ENCODE assay signal across 9 cellular contexts in the genomic region with DNA sequence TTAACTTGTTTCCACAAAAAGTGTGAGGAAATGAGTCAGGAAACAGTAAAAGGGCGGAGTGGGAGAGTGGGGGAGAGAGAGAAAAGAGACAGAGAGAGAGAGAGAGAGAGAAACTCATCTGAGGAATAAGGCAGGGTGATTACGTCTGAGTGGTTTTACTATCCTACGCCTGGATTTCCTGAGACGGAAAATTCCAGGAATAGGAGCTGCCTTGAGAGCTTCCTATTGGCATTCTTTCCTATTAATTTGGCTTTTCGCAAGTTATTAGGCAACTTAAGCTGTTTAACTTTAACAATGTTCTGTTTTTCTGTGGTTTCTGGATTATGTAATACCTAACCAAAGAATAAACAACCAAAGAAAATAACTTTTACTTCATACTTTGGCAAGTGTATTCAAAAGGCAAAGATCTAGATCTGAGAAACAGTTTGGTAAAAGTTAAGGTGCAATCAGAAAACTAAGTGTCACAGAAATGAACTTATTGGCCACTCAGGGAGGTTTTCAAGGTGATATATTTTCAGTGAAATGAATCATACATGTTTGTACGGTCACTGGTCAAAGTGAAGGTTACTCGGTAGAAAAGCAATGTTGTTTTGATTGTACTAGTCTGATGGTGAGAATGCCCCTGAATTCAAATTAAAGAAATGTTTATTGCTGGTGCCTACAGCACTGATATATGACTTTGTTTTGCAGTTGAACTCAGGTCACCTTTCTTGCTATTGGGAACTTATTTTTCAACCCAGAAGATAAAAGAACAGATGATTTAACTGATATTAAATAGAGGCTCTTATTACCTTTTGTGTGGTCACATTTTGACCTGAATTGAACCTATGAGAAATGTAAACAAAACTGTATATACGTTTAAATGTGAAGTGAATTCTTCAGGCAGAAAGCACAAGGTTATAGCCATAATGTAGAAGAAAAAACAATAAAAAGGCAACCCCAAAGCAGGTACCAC. TPM values are rescaled to one million over a fixed set of nuclear protein-coding genes. Genes with fewer than 3 reads are reported as not detected.
A peak's percentile ranks its signal among the peaks of the same experiment; 100 is the strongest.
DNase-seq lines count a peak whose midpoint lies in the region; ATAC-seq and TF ChIP-seq lines count a peak whose summit lies in the region.
"Had no signal": no experiment of that assay in that cellular context is flagged by ENCODE, and none has a peak within 500 bp of the region (broad histone marks: within the 10 kb centered on the region; RNA-seq: fewer than 3 reads in every experiment).

No MANE protein-coding gene starts in this region.

- peak overlapping the region; percentile 43; the same call in 1 of the 2 replicates for H2AFZ ChIP-seq in GM23338

- no peaks in the 10 kb centered on the region for H3K79me2 ChIP-seq in GM23338 (replicated peaks; ENCODE audit: insufficient read depth)

- H3K27me3 ChIP-seq in GM23338 (ENCODE audit: insufficient read depth): no peaks in the 10 kb centered on the region
- no peaks in the 10 kb centered on the region for H3K27me3 ChIP-seq in brain microvascular endothelial cell (replicated peaks)
- H3K27me3 ChIP-seq in liver (ENCODE audit: control insufficient read depth in 4 of 4, insufficient read depth in 4 of 4, low read length in 3 of 4): no peaks in the 10 kb centered on the region
- no peaks in the 10 kb centered on the region for H3K27me3 ChIP-seq in upper lobe of left lung
- peaks cover 4% of the 10 kb centered on the region; the same call in 1 of the 2 replicates for H3K27me3 ChIP-seq in BE2C
- H3K27me3 ChIP-seq: SJSA1 had no signal

- no peak overlapping the region for H3K27ac Mint-ChIP-seq in GM23338

- 5% methylated on average over 8 of the region's 8 CpGs for WGBS in liver
- WGBS in upper lobe of left lung, 2 donors: 8 to 13% methylated on average over 8 of the region's 8 CpGs

- 0 out of 3 replicates have a peak, but pooled peaks cover 4% of the 10 kb centered on the region for H3K36me3 Mint-ChIP-seq in GM23338 (ENCODE audit: low read depth)

- H3K27ac ChIP-seq in GM23338 (ENCODE audit: low read depth) (no peak overlapping the region), brain microvascular endothelial cell (peak overlapping the region; percentile 12), liver (ENCODE audit: low read depth in 1 of 2, low read length in 2 of 2) (peak overlapping the region; percentile 88 to 93), upper lobe of left lung (peak overlapping the region; percentile 73 to 88 (median 80))
- H3K27ac ChIP-seq: SJSA1 had no signal

- peaks cover 8% of the 10 kb centered on the region; the same call in 2 of the 3 replicates for H3K9me3 Mint-ChIP-seq in GM23338

- H3K9me3 ChIP-seq in liver (ENCODE audit: control insufficient read depth in 4 of 4, low read length in 3 of 4) (no peaks in the 10 kb centered on the region), upper lobe of left lung (no peaks in the 10 kb centered on the region), BE2C (no peaks in the 10 kb centered on the region)
- H3K9me3 ChIP-seq: SJSA1 had no signal

- no peak for TF ChIP-seq CTCF in GM23338 (conservative IDR thresholded peaks at IDR 0.05; ENCODE audit: low read depth in 2 of 2)
- TF ChIP-seq CTCF in brain microvascular endothelial cell (IDR thresholded peaks at IDR 0.05; ENCODE audit: low read depth, low read length, missing control alignments): no peak
- no peak for TF ChIP-seq CTCF in liver (IDR thresholded peaks at IDR 0.05; ENCODE audit: low read depth, low read length, missing input control)
- TF ChIP-seq CTCF in upper lobe of left lung (IDR thresholded peaks at IDR 0.05): no peak
- TF ChIP-seq CTCF in BE2C (IDR thresholded peaks at IDR 0.05; ENCODE audit: low read depth, low read length): no peak

- no peak overlapping the region for H3K4me2 ChIP-seq in GM23338

- no peaks in the 10 kb centered on the region for H4K20me1 ChIP-seq in GM23338 (replicated peaks; ENCODE audit: insufficient read depth)

- H3K27me3 Mint-ChIP-seq in GM23338 (ENCODE audit: insufficient read depth, low read depth, poor library complexity): peaks cover 3% of the 10 kb centered on the region

- H3K36me3 ChIP-seq in GM23338 (ENCODE audit: insufficient read depth): no peaks in the 10 kb centered on the region
- no peaks in the 10 kb centered on the region for H3K36me3 ChIP-seq in brain microvascular endothelial cell (replicated peaks)
- H3K36me3 ChIP-seq in liver (ENCODE audit: control insufficient read depth in 4 of 4, insufficient read depth in 3 of 4, low read depth in 1 of 4, low read length in 3 of 4): no peaks in the 10 kb centered on the region
- no peaks in the 10 kb centered on the region for H3K36me3 ChIP-seq in upper lobe of left lung
- no peaks in the 10 kb centered on the region for H3K36me3 ChIP-seq in BE2C
- H3K36me3 ChIP-seq: SJSA1 had no signal

- H3K4me1 ChIP-seq in GM23338 (ENCODE audit: insufficient read depth): peaks cover 16% of the 10 kb centered on the region
- peaks cover 10 to 36% (median 18%) of the 10 kb centered on the region in 4 donors for H3K4me1 ChIP-seq in liver (ENCODE audit: control insufficient read depth in 4 of 4, insufficient read depth in 4 of 4, low read length in 3 of 4)
- H3K4me1 ChIP-seq in upper lobe of left lung: peaks cover 27 to 43% (median 40%) of the 10 kb centered on the region in 4 donors
- H3K4me1 ChIP-seq in BE2C: no peaks in the 10 kb centered on the region

- no peak overlapping the region; the same call in 2 of the 3 replicates for H3K4me3 Mint-ChIP-seq in GM23338

- no peaks in the 10 kb centered on the region for H3F3A ChIP-seq in GM23338 (replicated peaks; ENCODE audit: low read depth)

- peaks cover 10% of the 10 kb centered on the region; the same call in 2 of the 3 replicates for H3K4me1 Mint-ChIP-seq in GM23338

- peak overlapping the region; percentile 47 to 92 for H3K9ac ChIP-seq in liver (ENCODE audit: low read depth in 1 of 2, low read length in 2 of 2)

- in situ Hi-C loops in brain microvascular endothelial cell (cut with HindIII; ENCODE audit: low pct_ligation_motif_present, low sequenced_read_pairs): no loop called here

- TF ChIP-seq POLR2A in upper lobe of left lung (IDR thresholded peaks at IDR 0.05): peak in 1 of 4 donors; percentile 7

- TF ChIP-seq RAD21 in liver (IDR thresholded peaks at IDR 0.05): peak; percentile 29 to 54

- peak; percentile 37; the same call in 1 of the 3 replicates for ATAC-seq in GM23338
- peak; percentile 83 to 95 for ATAC-seq in upper lobe of left lung (ENCODE audit: low FRiP score in 2 of 2)

- H3K9me2 ChIP-seq in GM23338 (ENCODE audit: insufficient read depth): no peaks in the 10 kb centered on the region; the same call in 1 of the 2 replicates

- peak; percentile 62 for DNase-seq in Daoy (ENCODE audit: low read depth)
- peak; percentile 12 for DNase-seq in GM23338 (ENCODE audit: low spot score)
- peak; percentile 46 for DNase-seq in NCI-H748 (lab: John Stamatoyannopoulos, UW; ENCODE audit: unreplicated experiment)
- DNase-seq in brain microvascular endothelial cell: peak; percentile 48
- no peak for DNase-seq in upper lobe of left lung
- DNase-seq in BE2C: no peak
- no peak for DNase-seq in NCI-H526 (lab: John Stamatoyannopoulos, UW)

- peak in 3 of 4 donors; percentile 21 to 85 (median 59) for TF ChIP-seq EP300 in upper lobe of left lung (IDR thresholded peaks at IDR 0.05)

- H3K4me3 ChIP-seq in GM23338 (no peak overlapping the region), brain microvascular endothelial cell (ENCODE audit: low read depth, low read length) (no peak overlapping the region), liver (ENCODE audit: low read depth in 1 of 3, low read length in 3 of 3) (peak overlapping the region in 2 of 3 donors; percentile 18 to 26), upper lobe of left lung (peak overlapping the region in 3 of 4 donors; percentile 1 to 17 (median 9)), BE2C (ENCODE audit: low read depth, low read length) (no peak overlapping the region)
- H3K4me3 ChIP-seq: SJSA1 had no signal

TF ChIP-seq in liver, 16 proteins besides CTCF, POLR2A, EP300 and RAD21 (continues in another document):
- TF ChIP-seq, protein P1, sequence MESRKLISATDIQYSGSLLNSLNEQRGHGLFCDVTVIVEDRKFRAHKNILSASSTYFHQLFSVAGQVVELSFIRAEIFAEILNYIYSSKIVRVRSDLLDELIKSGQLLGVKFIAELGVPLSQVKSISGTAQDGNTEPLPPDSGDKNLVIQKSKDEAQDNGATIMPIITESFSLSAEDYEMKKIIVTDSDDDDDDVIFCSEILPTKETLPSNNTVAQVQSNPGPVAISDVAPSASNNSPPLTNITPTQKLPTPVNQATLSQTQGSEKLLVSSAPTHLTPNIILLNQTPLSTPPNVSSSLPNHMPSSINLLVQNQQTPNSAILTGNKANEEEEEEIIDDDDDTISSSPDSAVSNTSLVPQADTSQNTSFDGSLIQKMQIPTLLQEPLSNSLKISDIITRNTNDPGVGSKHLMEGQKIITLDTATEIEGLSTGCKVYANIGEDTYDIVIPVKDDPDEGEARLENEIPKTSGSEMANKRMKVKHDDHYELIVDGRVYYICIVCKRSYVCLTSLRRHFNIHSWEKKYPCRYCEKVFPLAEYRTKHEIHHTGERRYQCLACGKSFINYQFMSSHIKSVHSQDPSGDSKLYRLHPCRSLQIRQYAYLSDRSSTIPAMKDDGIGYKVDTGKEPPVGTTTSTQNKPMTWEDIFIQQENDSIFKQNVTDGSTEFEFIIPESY (IDR thresholded peaks at IDR 0.05): peak; percentile 36
- TF ChIP-seq, protein P2, sequence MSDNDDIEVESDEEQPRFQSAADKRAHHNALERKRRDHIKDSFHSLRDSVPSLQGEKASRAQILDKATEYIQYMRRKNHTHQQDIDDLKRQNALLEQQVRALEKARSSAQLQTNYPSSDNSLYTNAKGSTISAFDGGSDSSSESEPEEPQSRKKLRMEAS (IDR thresholded peaks at IDR 0.05): peak; percentile 61
- TF ChIP-seq HNF4A (conservative IDR thresholded peaks at IDR 0.05) (peak; percentile 48 to 62), HNF4G (IDR thresholded peaks at IDR 0.05) (no peak), YY1 (IDR thresholded peaks at IDR 0.05) (no peak), SP1 (IDR thresholded peaks at IDR 0.05) (peak; percentile 66), EGR1 (IDR thresholded peaks at IDR 0.05; ENCODE audit: low read depth in 2 of 2) (no peak), GABPA (IDR thresholded peaks at IDR 0.05 in 1 of 2, conservative IDR thresholded peaks at IDR 0.05 in 1 of 2) (no peak)

RNA-seq across cellular contexts. Expression of a gene that starts 39.9 kb away (rescaled TPM):
- total RNA-seq in Daoy (2014; rRNA removed; shearing (Covaris generic)): 23.8 and 30.8 TPM in 2 replicates
- not detected in 2 replicates for total RNA-seq in GM23338 (2014; rRNA removed; shearing (Covaris generic))
- polyA plus RNA-seq in GM23338 (2016; fragmentation: Nextera tagmentation; extraction: Ambion mirVana) (0.21 and 0.27 TPM in 2 replicates), liver (10 to 100 TPM; 16.2 to 19.5 TPM)
- total RNA-seq in liver (10 to 100 TPM; 55.4 to 67.1 TPM), upper lobe of left lung (10 to 100 TPM; 41.0 to 95.2 (median 76.8) TPM)
- polyA plus RNA-seq in BE2C (2012; ENCODE audit: insufficient read depth, insufficient read length, low read depth): 0.45 TPM

Comparison
In these comparisons a context has a peak if more than half of its experiments do, and no peak if none do; other contexts are left out.
1. DNase-seq: peak in Daoy (single experiment), GM23338 (single experiment), NCI-H748 (single experiment) and brain microvascular endothelial cell (single experiment); none in upper lobe of left lung (0 of 2), BE2C (single experiment) and NCI-H526 (0 of 2).
2. H3K4me3 ChIP-seq: peak in liver (2 of 3) and upper lobe of left lung (3 of 4); none in GM23338 (single experiment), brain microvascular endothelial cell (single experiment) and BE2C (single experiment).
3. RNA of a gene that starts 39.9 kb away (total RNA-seq): 41.0 to 95.2 TPM in upper lobe of left lung, 55.4 to 67.1 TPM in liver and 23.8 to 30.8 TPM in Daoy; not detected in GM23338; every median in the first group is over 10 times any median in the second.